Comparison of ENCODE assay signal across 8 cellular contexts in genomic region chr12:99985129-99985570, GRCh38. TPM values are rescaled to one million over a fixed set of nuclear protein-coding genes. Genes with fewer than 3 reads are reported as not detected.
DNase-seq lines count a peak whose midpoint lies in the region; ATAC-seq, FAIRE-seq and TF ChIP-seq lines count a peak whose summit lies in the region.

No MANE protein-coding gene starts in this region.

- H2AFZ ChIP-seq in IMR-90 (replicated peaks; ENCODE audit: low read length, poor library complexity) (peak overlapping the region; percentile 83), HepG2 (ENCODE audit: low read length) (no peak overlapping the region)

- H3K79me2 ChIP-seq in HepG2 (ENCODE audit: insufficient read depth, low read length): no peaks in the 10 kb centered on the region

- intact Hi-C loops in IMR-90 (cut with micrococcal nuclease) (no loop called here), ascending aorta (cut with DNase I) (loop anchor here (2.0 kb wide), 1 partner anchor 74 kb away; no protein-coding TSS in a partner anchor), HepG2 (cut with micrococcal nuclease; ENCODE audit: unreplicated experiment) (no loop called here)

- CTCF ChIA-PET in IMR-90 (lab: Yijun Ruan, JAX): no interaction called here
- CTCF ChIA-PET in HepG2 (lab: Yijun Ruan, JAX; ENCODE audit: low intra/inter-chr PET ratio, low total read pairs): no interaction called here

- no peaks in the 10 kb centered on the region for H3K79me1 ChIP-seq in IMR-90 (ENCODE audit: low read depth in 1 of 2, low read length in 2 of 2)

- BruUV-seq in IMR-90 (replicated peaks; lab: Mats Ljungman, UMichigan) (no TSS peak), HepG2 (replicated peaks; lab: Mats Ljungman, UMichigan) (no TSS peak)

- no peak overlapping the region for H4K8ac ChIP-seq in IMR-90 (ENCODE audit: low read depth in 2 of 2, low read length in 2 of 2)

- no peak; the same call in 1 of the 2 replicates for ATAC-seq in IMR-90 (ENCODE audit: low read depth)
- ATAC-seq in HepG2: peak; percentile 34; the same call in 2 of the 3 replicates
- ATAC-seq in GM18505 (IDR thresholded peaks at IDR 0.05; ENCODE audit: unreplicated experiment): no peak

- no peak overlapping the region for H3K27ac Mint-ChIP-seq in activated T-cell treated with anti-CD3 and anti-CD28 coated beads, Interleukin-2, amount 50 U/mL, for 24 hours

- H3K4me3 ChIP-seq in IMR-90 (ENCODE audit: insufficient read depth, low read depth, low read length): peak overlapping the region; percentile 42
- peak overlapping the region; percentile 74 to 96 for H3K4me3 ChIP-seq in ascending aorta
- peak overlapping the region; percentile 48 to 73 (median 54); a peak in 5 of 6 replicates for H3K4me3 ChIP-seq in HepG2 (replicated peaks in 1 of 3; ENCODE audit: insufficient read depth in 1 of 3, low read depth in 2 of 3, low read length in 3 of 3)
- H3K4me3 ChIP-seq in tibial nerve: peak overlapping the region; percentile 35 to 79 (median 43)

- no peaks in the 10 kb centered on the region for H3K9me3 ChIP-seq in IMR-90 (ENCODE audit: control insufficient read depth, insufficient read depth, low read length)
- no peaks in the 10 kb centered on the region for H3K9me3 ChIP-seq in ascending aorta
- no peaks in the 10 kb centered on the region for H3K9me3 ChIP-seq in HepG2 (ENCODE audit: low read length)
- no peaks in the 10 kb centered on the region for H3K9me3 ChIP-seq in tibial nerve

- H3K4ac ChIP-seq in IMR-90 (ENCODE audit: low read depth, low read length): no peak overlapping the region

- no peak overlapping the region for H2BK15ac ChIP-seq in IMR-90 (ENCODE audit: low read depth, low read length)

- H4K20me1 ChIP-seq in IMR-90 (ENCODE audit: insufficient read depth, low read length): no peaks in the 10 kb centered on the region
- no peaks in the 10 kb centered on the region for H4K20me1 ChIP-seq in HepG2 (ENCODE audit: insufficient read depth, low read length)

- WGBS in IMR-90 (ENCODE audit: extremely low coverage in 2 of 2, insufficient read length in 1 of 2), 2 experiments: no CpG with 5 or more reads among the region's 10 CpGs
- 11% methylated on average over 7 of the region's 10 CpGs for WGBS in HepG2 (ENCODE audit: low lambda C conversion rate)
- 3 to 4% methylated on average over 9 to 10 of the region's 10 CpGs for WGBS in tibial nerve, 2 donors

- H3K4me2 ChIP-seq in IMR-90 (ENCODE audit: low read depth, low read length) (peak overlapping the region; percentile 78), HepG2 (ENCODE audit: low read depth, low read length) (peak overlapping the region; percentile 90)

- H3K27me3 Mint-ChIP-seq in activated T-cell treated with anti-CD3 and anti-CD28 coated beads, Interleukin-2, amount 50 U/mL, for 24 hours: peaks cover 57% of the 10 kb centered on the region

- H3K36me3 ChIP-seq in IMR-90 (ENCODE audit: control insufficient read depth, insufficient read depth, low read length): no peaks in the 10 kb centered on the region
- no peaks in the 10 kb centered on the region for H3K36me3 ChIP-seq in ascending aorta
- no peaks in the 10 kb centered on the region for H3K36me3 ChIP-seq in HepG2 (replicated peaks in 1 of 2; ENCODE audit: control insufficient read depth in 1 of 2, insufficient read depth in 2 of 2, low read length in 2 of 2)
- no peaks in the 10 kb centered on the region for H3K36me3 ChIP-seq in tibial nerve

- TF ChIP-seq RAD21 in IMR-90 (IDR thresholded peaks at IDR 0.05; ENCODE audit: low read length): no peak
- no peak for TF ChIP-seq RAD21 in HepG2 (CRISPR knock-in tag; IDR thresholded peaks at IDR 0.05)

- TF ChIP-seq POLR2A in IMR-90 (IDR thresholded peaks at IDR 0.05; ENCODE audit: low read depth, low read length): no peak
- no peak for TF ChIP-seq POLR2A in HepG2 (IDR thresholded peaks at IDR 0.05; ENCODE audit: insufficient read depth in 1 of 2, low read depth in 2 of 2, low read length in 2 of 2)
- TF ChIP-seq POLR2A in tibial nerve (IDR thresholded peaks at IDR 0.05): no peak
- TF ChIP-seq POLR2A in GM18505 (IDR thresholded peaks at IDR 0.05; ENCODE audit: borderline replicate concordance, extremely low read depth, insufficient read depth, insufficient read length): no peak

- peaks cover 5% of the 10 kb centered on the region for H3K27me3 ChIP-seq in IMR-90 (ENCODE audit: control insufficient read depth, insufficient read depth, low read length)
- H3K27me3 ChIP-seq in ascending aorta: no peaks in the 10 kb centered on the region
- peaks cover 3 to 29% of the 10 kb centered on the region in 2 experiments; a peak in 3 of 5 replicates for H3K27me3 ChIP-seq in HepG2 (ENCODE audit: control insufficient read depth in 1 of 2, insufficient read depth in 2 of 2, low read length in 2 of 2)
- no peaks in the 10 kb centered on the region for H3K27me3 ChIP-seq in tibial nerve

- no peak overlapping the region for H2BK20ac ChIP-seq in IMR-90 (ENCODE audit: low read depth, low read length)

- H3K23ac ChIP-seq in IMR-90 (ENCODE audit: low read depth, low read length): no peak overlapping the region

- peaks cover 12% of the 10 kb centered on the region for H3K4me1 Mint-ChIP-seq in activated T-cell treated with anti-CD3 and anti-CD28 coated beads, Interleukin-2, amount 50 U/mL, for 24 hours (ENCODE audit: low read depth)

- H2AK5ac ChIP-seq in IMR-90 (ENCODE audit: low read depth, low read length): no peak overlapping the region

- H2AK9ac ChIP-seq in IMR-90 (replicated peaks; ENCODE audit: low read depth, low read length, poor library complexity): no peak overlapping the region

- H3K9me3 Mint-ChIP-seq in activated T-cell treated with anti-CD3 and anti-CD28 coated beads, Interleukin-2, amount 50 U/mL, for 24 hours: no peaks in the 10 kb centered on the region

- no peak overlapping the region for H3K18ac ChIP-seq in IMR-90 (ENCODE audit: low read depth, low read length)

- no peaks in the 10 kb centered on the region for H3K36me3 Mint-ChIP-seq in activated T-cell treated with anti-CD3 and anti-CD28 coated beads, Interleukin-2, amount 50 U/mL, for 24 hours (ENCODE audit: low read depth)

- no peak for TF ChIP-seq EP300 in HepG2 (IDR thresholded peaks at IDR 0.05; ENCODE audit: low read depth in 2 of 2, low read length in 2 of 2)
- TF ChIP-seq EP300 in HepG2 (CRISPR knock-in tag; IDR thresholded peaks at IDR 0.05; ENCODE audit: borderline replicate concordance): no peak
- no peak for TF ChIP-seq EP300 in tibial nerve (IDR thresholded peaks at IDR 0.05)

- no peaks in the 10 kb centered on the region for H3K4me1 ChIP-seq in IMR-90 (ENCODE audit: control insufficient read depth, insufficient read depth, low read length)
- H3K4me1 ChIP-seq in ascending aorta: no peaks in the 10 kb centered on the region
- peaks cover 6% of the 10 kb centered on the region; the same call in 1 of the 2 replicates for H3K4me1 ChIP-seq in HepG2 (ENCODE audit: insufficient read depth, low read length)
- peaks cover 0 to 39% (median 3%) of the 10 kb centered on the region in 4 donors for H3K4me1 ChIP-seq in tibial nerve

- no peak for FAIRE-seq in HepG2 (lab: Jason Lieb, UNC)

- dilution Hi-C loops in IMR-90 (cut with HindIII; ENCODE audit: low sequenced_read_pairs, unreplicated experiment): no loop called here

- TF ChIP-seq CTCF in IMR-90 (conservative IDR thresholded peaks at IDR 0.05; ENCODE audit: low read depth, low read length): no peak
- TF ChIP-seq CTCF in ascending aorta (IDR thresholded peaks at IDR 0.05): no peak
- TF ChIP-seq CTCF in HepG2 (CRISPR knock-in tag; IDR thresholded peaks at IDR 0.05): no peak
- TF ChIP-seq CTCF in tibial nerve (IDR thresholded peaks at IDR 0.05): no peak

- H2BK5ac ChIP-seq in IMR-90 (ENCODE audit: low read depth, low read length, poor library complexity, severe bottlenecking): no peak overlapping the region

- POLR2A ChIA-PET in IMR-90 (lab: Charles Lee; ENCODE audit: unreplicated experiment): no interaction called here
- POLR2A ChIA-PET in HepG2 (lab: Yijun Ruan, JAX): no interaction called here

- H4K91ac ChIP-seq in IMR-90 (ENCODE audit: insufficient read depth, low read depth, low read length): no peak overlapping the region

- H3K4me3 Mint-ChIP-seq in activated T-cell treated with anti-CD3 and anti-CD28 coated beads, Interleukin-2, amount 50 U/mL, for 24 hours: peak overlapping the region; percentile 59

- no peak overlapping the region for H4K5ac ChIP-seq in IMR-90 (ENCODE audit: low read depth, low read length)

- H3K56ac ChIP-seq in IMR-90 (ENCODE audit: extremely low read depth, insufficient read depth, low read length): no peak overlapping the region

- no peak overlapping the region for H3K14ac ChIP-seq in IMR-90 (replicated peaks; ENCODE audit: low read depth, low read length)

- H3K9me1 ChIP-seq in IMR-90 (ENCODE audit: insufficient read depth, low read length): no peaks in the 10 kb centered on the region

- peak overlapping the region; percentile 18 for H3K9ac ChIP-seq in IMR-90 (ENCODE audit: low read depth, low read length)
- no peak overlapping the region for H3K9ac ChIP-seq in HepG2 (ENCODE audit: insufficient read depth, low read depth, low read length)

- H3K27ac ChIP-seq in IMR-90 (ENCODE audit: insufficient read depth, low read length): no peak overlapping the region
- H3K27ac ChIP-seq in ascending aorta: peak overlapping the region; percentile 79 to 90
- no peak overlapping the region for H3K27ac ChIP-seq in HepG2 (ENCODE audit: extremely low read length, insufficient read depth, low read length)
- H3K27ac ChIP-seq in tibial nerve: peak overlapping the region; percentile 25 to 86 (median 48)

- in situ Hi-C loops in IMR-90 (cut with MboI; ENCODE audit: low sequenced_read_pairs) (no loop called here), HepG2 (cut with HindIII; ENCODE audit: extremely low pct_ligation_motif_present, low pct_unique_long_range_greater_than_20kb) (no loop called here)

- H2BK120ac ChIP-seq in IMR-90 (ENCODE audit: low read depth, low read length): no peak overlapping the region

- no peak for DNase-seq in activated T-cell treated with anti-CD3 and anti-CD28 coated beads, Interleukin-2, amount 50 U/mL, for 24 hours
- DNase-seq in activated T-cell treated with anti-CD3 and anti-CD28 coated beads, Interleukin-2, amount 50 U/mL, for 48 hours: no peak
- no peak for DNase-seq in IMR-90
- DNase-seq in ascending aorta (ENCODE audit: low spot score in 2 of 2): no peak
- no peak for DNase-seq in HepG2 (ENCODE audit: low spot score)
- DNase-seq in tibial nerve (ENCODE audit: low spot score in 2 of 2): no peak
- DNase-seq in HCEC 1CT: no peak

RNA-seq across cellular contexts. Expression of gene ANKS1B, which starts 0.4 kb away (rescaled TPM):
- total RNA-seq in IMR-90 (2012; rRNA removed): 0.18 and 0.56 TPM in 2 replicates
- polyA plus RNA-seq in IMR-90 (2012; rRNA removed): 0.17 TPM in 1 of 2 replicates, not detected in the other
- polyA plus RNA-seq in IMR-90 (2012; cell fraction: cytosol; rRNA removed): 0.05 TPM in 1 of 2 replicates, not detected in the other
- 0.05 and 0.37 TPM in 2 replicates for polyA plus RNA-seq in IMR-90 (2012; cell fraction: nucleus; rRNA removed; ENCODE audit: low replicate concordance)
- total RNA-seq in ascending aorta: 8.2 TPM
- total RNA-seq in HepG2 (2016; rRNA removed; fragmentation: Illumina TruSeq; extraction: Trizol): 0.15 TPM in 1 of 2 replicates, not detected in the other
- 0.35 TPM in 1 of 2 replicates, not detected in the other for total RNA-seq in HepG2 (2016; cell fraction: cytosol; rRNA removed; fragmentation: Illumina TruSeq; extraction: Trizol; ENCODE audit: low read depth)
- total RNA-seq in HepG2 (2016; cell fraction: insoluble cytoplasmic fraction; rRNA removed; fragmentation: Illumina TruSeq; extraction: Trizol): not detected in 2 replicates
- not detected in 2 replicates for total RNA-seq in HepG2 (2016; cell fraction: membrane; rRNA removed; fragmentation: Illumina TruSeq; extraction: Trizol)
- total RNA-seq in HepG2 (2016; cell fraction: nucleus; rRNA removed; fragmentation: Illumina TruSeq; extraction: Trizol): not detected in 2 replicates
- polyA plus RNA-seq in HepG2 (2011; rRNA removed): not detected in 2 replicates
- not detected in 2 replicates for polyA plus RNA-seq in HepG2 (2011; cell fraction: cytosol; rRNA removed)
- not detected in 2 replicates for polyA plus RNA-seq in HepG2 (2011; cell fraction: nucleus; rRNA removed)
- polyA plus RNA-seq in HepG2 (2012): not detected in 2 replicates
- not detected in 2 replicates for polyA plus RNA-seq in HepG2 (2016; cell fraction: cytosol; fragmentation: Illumina TruSeq; extraction: Trizol; ENCODE audit: low read depth)
- polyA plus RNA-seq in HepG2 (2016; cell fraction: insoluble cytoplasmic fraction; fragmentation: Illumina TruSeq; extraction: Trizol; ENCODE audit: low read depth): not detected in 2 replicates
- not detected in 2 replicates for polyA plus RNA-seq in HepG2 (2016; cell fraction: membrane; fragmentation: Illumina TruSeq; extraction: Trizol; ENCODE audit: low read depth)
- not detected in 2 replicates for polyA plus RNA-seq in HepG2 (2016; cell fraction: nucleus; fragmentation: Illumina TruSeq; extraction: Trizol; ENCODE audit: insufficient read depth, low read depth)
- 0.23 TPM in 1 of 2 replicates, not detected in the other for polyA minus RNA-seq in HepG2 (2011; rRNA and poly(A)+ RNA removed; ENCODE audit: low replicate concordance)
- polyA minus RNA-seq in HepG2 (2011; cell fraction: cytosol; rRNA and poly(A)+ RNA removed): not detected in 2 replicates
- not detected in 2 replicates for polyA minus RNA-seq in HepG2 (2011; cell fraction: nucleus; rRNA and poly(A)+ RNA removed)
- total RNA-seq in tibial nerve: 10 to 100 TPM; 14.0 to 38.4 (median 28.6) TPM

Comparison
In these comparisons a context has a peak if more than half of its experiments do, and no peak if none do; other contexts are left out.
1. H3K27ac ChIP-seq: peak in ascending aorta (2 of 2) and tibial nerve (4 of 4); none in IMR-90 (single experiment) and HepG2 (single experiment).
2. Peak in every context shown above with its lines, with median percentiles within 50 percentile points of each other: H3K4me3 ChIP-seq.